In the genomic region with DNA sequence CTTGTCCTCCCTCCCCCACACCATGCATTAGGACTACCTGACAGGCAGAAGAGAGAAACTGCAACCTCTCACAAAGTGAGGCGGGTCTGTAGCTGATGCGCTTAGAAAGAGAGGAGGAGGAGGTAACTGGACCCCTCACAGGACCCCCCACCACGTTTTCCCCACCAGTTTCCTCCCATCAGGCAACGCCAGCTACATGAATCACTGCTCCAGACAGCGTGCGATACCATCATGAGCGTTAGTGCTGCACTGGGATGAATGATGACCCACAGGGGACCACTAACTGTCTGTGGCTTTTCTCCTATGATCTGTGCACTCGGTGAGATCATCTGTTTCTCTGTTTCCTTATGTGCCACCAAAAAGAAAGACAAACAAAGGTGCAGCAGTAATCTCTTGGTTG, we compare ENCODE assay signal across 12 cellular contexts.
A peak's percentile ranks its signal among the peaks of the same experiment; 100 is the strongest.
DNase-seq lines count a peak whose midpoint lies in the region; ATAC-seq and TF ChIP-seq lines count a peak whose summit lies in the region.
"Had no signal": no experiment of that assay in that cellular context is flagged by ENCODE, and none has a peak within 500 bp of the region (broad histone marks: within the 10 kb centered on the region; RNA-seq: fewer than 3 reads in every experiment).

No MANE protein-coding gene starts in this region.

- DNase-seq in DMS153 (lab: John Stamatoyannopoulos, UW) (peak; percentile 92), NCI-H1436 (lab: John Stamatoyannopoulos, UW) (peak; percentile 64), SHP77 (lab: John Stamatoyannopoulos, UW) (peak; percentile 26 to 28), mucosa of descending colon (no peak), lower leg skin (ENCODE audit: low spot score in 2 of 2) (no peak)
- DNase-seq in activated CD4-positive, alpha-beta T cell treated with anti-CD3 and anti-CD28 coated beads for 48 hours: no peak
- DNase-seq: amygdala, heart left ventricle, NCI-H82 had no signal

- TF ChIP-seq POLR2A in lower leg skin (IDR thresholded peaks at IDR 0.05): no peak

- TF ChIP-seq CTCF in mucosa of descending colon (IDR thresholded peaks at IDR 0.05): no peak
- no peak for TF ChIP-seq CTCF in lower leg skin (IDR thresholded peaks at IDR 0.05)

- H3K4me3 ChIP-seq in mucosa of descending colon (no peak overlapping the region), lower leg skin (ENCODE audit: low read depth, poor library complexity, severe bottlenecking) (no peak overlapping the region)
- H3K4me3 ChIP-seq: heart left ventricle, thoracic aorta had no signal

- 30 to 47% methylated on average over 8 of the region's 8 CpGs for WGBS in lower leg skin, 2 donors

- no peaks in the 10 kb centered on the region for H3K9me3 ChIP-seq in mucosa of descending colon
- H3K9me3 ChIP-seq: heart left ventricle, thoracic aorta had no signal

- H3K4me1 ChIP-seq in mucosa of descending colon (ENCODE audit: low read depth): peaks cover 4% of the 10 kb centered on the region
- H3K4me1 ChIP-seq: heart left ventricle had no signal

- H3K36me3 ChIP-seq in mucosa of descending colon (ENCODE audit: low read depth): no peaks in the 10 kb centered on the region
- H3K36me3 ChIP-seq: heart left ventricle, thoracic aorta had no signal

- ATAC-seq in mucosa of descending colon: peak; percentile 38
- no peak for ATAC-seq in HG02571 (IDR thresholded peaks at IDR 0.05; ENCODE audit: unreplicated experiment)
- ATAC-seq in GM18511 (IDR thresholded peaks at IDR 0.05; ENCODE audit: unreplicated experiment): no peak
- ATAC-seq: heart left ventricle had no signal

- intact Hi-C loops in mucosa of descending colon (cut with DNase I, micrococcal nuclease) (no loop called here), lower leg skin (cut with DNase I; ENCODE audit: low total_unique reads) (no loop called here)

Comparison
In these comparisons a context has a peak if more than half of its experiments do, and no peak if none do; other contexts are left out.
1. DNase-seq: peak in DMS153 (single experiment), NCI-H1436 (single experiment) and SHP77 (2 of 2); none in mucosa of descending colon (0 of 3), lower leg skin (0 of 2) and activated CD4-positive, alpha-beta T cell treated with anti-CD3 and anti-CD28 coated beads for 48 hours (single experiment).